ENCODE assay signal across 23 cellular contexts in the genomic region with DNA sequence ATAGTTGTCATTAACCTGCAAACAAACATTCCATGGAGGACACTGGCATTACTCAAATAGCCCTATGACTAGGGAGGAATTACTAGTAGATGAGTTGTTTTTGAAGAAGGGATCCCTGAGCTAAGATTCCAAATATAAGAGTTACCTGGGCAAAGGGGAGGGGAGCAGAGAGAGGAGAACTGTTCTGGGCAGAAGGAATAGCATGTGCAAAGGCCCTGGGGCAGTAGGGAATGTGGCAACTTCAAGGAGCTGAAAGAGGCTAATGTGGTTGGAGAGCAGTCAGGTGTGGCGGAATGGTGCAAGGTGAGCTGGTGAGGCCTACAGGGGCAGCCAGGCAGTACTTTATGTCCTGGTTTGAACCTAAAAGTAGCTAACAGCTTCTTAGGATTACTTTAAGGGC. TPM values are rescaled to one million over a fixed set of nuclear protein-coding genes. Genes with fewer than 3 reads are reported as not detected.
"Had no signal": no experiment of that assay in that cellular context is flagged by ENCODE, and none has a peak within 500 bp of the region (broad histone marks: within the 10 kb centered on the region; RNA-seq: fewer than 3 reads in every experiment).

No MANE protein-coding gene starts in this region.

- H3K9me3 Mint-ChIP-seq: activated CD4-positive, alpha-beta memory T cell treated with anti-CD3 and anti-CD28 coated beads for 36 hours; activated naive CD4-positive, alpha-beta T cell treated with anti-CD3 and anti-CD28 coated beads for 36 hours; activated T-helper 1 cell treated with anti-CD3 and anti-CD28 coated beads, Interleukin-12 subunit alpha, Interleukin-12 subunit beta, Interleukin-2, Interleukin-4 antibody, amounts not matched to agents 30 ng/mL and 10 ng/mL and 1 ng/mL, durations not matched to agents 14 hours and 24 hours and 36 hours; dendritic cell treated with granulocyte-macrophage colony-stimulating factor and Interleukin-4, amounts not matched to agents 40 ng/mL and 50 ng/mL, for 4 days; natural killer cell had no signal

- H3K27ac ChIP-seq: breast epithelium, esophagus squamous epithelium, left lung, lower lobe of right lung, tibial nerve had no signal

- H3K36me3 Mint-ChIP-seq: activated CD4-positive, alpha-beta memory T cell treated with anti-CD3 and anti-CD28 coated beads for 36 hours; natural killer cell had no signal

- FAIRE-seq: urothelium cell line had no signal

- H3K9me3 ChIP-seq: breast epithelium, esophagus squamous epithelium, left lung, lower lobe of right lung, tibial nerve had no signal

- H3K4me1 ChIP-seq: breast epithelium had no signal

- H3K27ac Mint-ChIP-seq: activated CD4-positive, alpha-beta memory T cell treated with anti-CD3 and anti-CD28 coated beads for 36 hours; activated naive CD4-positive, alpha-beta T cell treated with anti-CD3 and anti-CD28 coated beads for 36 hours; activated T-helper 1 cell treated with anti-CD3 and anti-CD28 coated beads, Interleukin-12 subunit alpha, Interleukin-12 subunit beta, Interleukin-2, Interleukin-4 antibody, amounts not matched to agents 30 ng/mL and 10 ng/mL and 1 ng/mL, durations not matched to agents 14 hours and 24 hours and 36 hours; dendritic cell treated with granulocyte-macrophage colony-stimulating factor and Interleukin-4, amounts not matched to agents 40 ng/mL and 50 ng/mL, for 4 days; natural killer cell had no signal

- H3K36me3 ChIP-seq: breast epithelium, esophagus squamous epithelium, left lung, lower lobe of right lung, tibial nerve had no signal

- H3K27me3 ChIP-seq: breast epithelium, tibial nerve had no signal

- DNase-seq: activated CD4-positive, alpha-beta memory T cell treated with anti-CD3 and anti-CD28 coated beads for 36 hours; activated CD4-positive, alpha-beta T cell treated with anti-CD3 and anti-CD28 coated beads for 48 hours; activated CD8-positive, alpha-beta memory T cell treated with anti-CD3 and anti-CD28 coated beads, Interleukin-2, amount 50 U/mL, for 4 hours; activated effector memory CD4-positive, alpha-beta T cell treated with anti-CD3 and anti-CD28 coated beads, Interleukin-2, amount 50 U/mL, for 16 hours; activated naive CD4-positive, alpha-beta T cell treated with anti-CD3 and anti-CD28 coated beads for 36 hours; activated T-cell treated with anti-CD3 and anti-CD28 coated beads, Interleukin-2, amount 50 U/mL, for 1 hour; central memory CD4-positive, alpha-beta T cell; esophagus squamous epithelium; foreskin melanocyte; left lung; lower lobe of right lung; mesenchymal stem cell; natural killer cell; posterior cingulate gyrus; right cardiac atrium; stimulated activated CD4-positive, alpha-beta T cell treated with anti-CD3 and anti-CD28 coated beads, Interleukin-15, amount 100 ng/mL, for 24 hours; stimulated activated CD4-positive, alpha-beta T cell treated with anti-CD3 and anti-CD28 coated beads, Interleukin-2, amount 100 ng/mL, for 24 hours; T-helper 1 cell had no signal

RNA-seq across cellular contexts. Expression of a gene that starts 5.8 kb away (rescaled TPM):
- total RNA-seq: activated T-helper 1 cell treated with anti-CD3 and anti-CD28 coated beads, Interleukin-12 subunit alpha, Interleukin-12 subunit beta, Interleukin-2, Interleukin-4 antibody, amounts not matched to agents 30 ng/mL and 10 ng/mL and 1 ng/mL, durations not matched to agents 14 hours and 24 hours and 36 hours had no signal
